20 cellular contexts compared by ENCODE assay signal in the genomic region with DNA sequence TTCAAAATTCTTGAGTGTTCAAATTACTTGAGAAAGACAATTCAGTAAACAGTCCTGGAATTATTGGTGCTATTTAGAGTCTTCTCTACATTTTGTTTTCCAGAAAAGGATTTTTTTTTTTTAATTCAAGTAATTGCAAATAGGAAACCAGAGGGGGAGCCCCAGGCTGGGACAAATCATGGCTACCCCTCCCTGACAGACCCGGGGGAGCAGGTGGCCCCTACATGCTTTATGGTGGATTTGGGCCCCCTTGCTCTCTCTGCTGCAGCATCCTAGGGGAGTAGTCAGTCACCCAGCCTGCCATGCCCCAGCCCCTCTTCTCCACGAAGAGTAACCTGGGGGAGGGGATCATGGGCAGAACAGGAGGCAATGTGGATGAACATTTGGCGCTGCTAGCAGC. TPM values are rescaled to one million over a fixed set of nuclear protein-coding genes. Genes with fewer than 3 reads are reported as not detected.
DNase-seq lines count a peak whose midpoint lies in the region; ATAC-seq and TF ChIP-seq lines count a peak whose summit lies in the region.
"Had no signal": no experiment of that assay in that cellular context is flagged by ENCODE, and none has a peak within 500 bp of the region (broad histone marks: within the 10 kb centered on the region; RNA-seq: fewer than 3 reads in every experiment).

No MANE protein-coding gene starts in this region.

- no peaks in the 10 kb centered on the region for H3K27me3 ChIP-seq in KMS-11 (ENCODE audit: insufficient read depth, low read depth)
- peaks cover 6% of the 10 kb centered on the region for H3K27me3 ChIP-seq in CD8-positive, alpha-beta memory T cell (ENCODE audit: insufficient read depth, low read length, poor library complexity, severe bottlenecking)
- H3K27me3 ChIP-seq: tibial nerve had no signal

- H3K36me3 ChIP-seq in KMS-11 (ENCODE audit: insufficient read depth), result no peaks in the 10 kb centered on the region
- no peaks in the 10 kb centered on the region for H3K36me3 ChIP-seq in CD8-positive, alpha-beta memory T cell (ENCODE audit: insufficient read depth, low read length)
- H3K36me3 ChIP-seq: left ventricle myocardium inferior, neutrophil, tibial nerve had no signal

- no peaks in the 10 kb centered on the region for H3K9me3 ChIP-seq in T-helper 17 cell (ENCODE audit: control insufficient read depth, low read length, poor library complexity, severe bottlenecking)
- H3K9me3 ChIP-seq in CD8-positive, alpha-beta memory T cell (ENCODE audit: low read length), result no peaks in the 10 kb centered on the region
- H3K9me3 ChIP-seq: left ventricle myocardium inferior, mucosa of descending colon, neutrophil, tibial nerve had no signal

- TF ChIP-seq CTCF in KMS-11 (conservative IDR thresholded peaks at IDR 0.05; ENCODE audit: low read depth, low read length), result peak; percentile 13; the same call in 1 of the 2 replicates

- intact Hi-C loops in activated CD4-positive, alpha-beta T cell treated with anti-CD3 and anti-CD28 coated beads for 36 hours (cut with DNase I, micrococcal nuclease), result no loop called here

- H3K4me1 Mint-ChIP-seq in activated CD4-positive, alpha-beta T cell treated with anti-CD3 and anti-CD28 coated beads for 36 hours, result peaks cover 34% of the 10 kb centered on the region
- H3K4me1 Mint-ChIP-seq in T-helper 17 cell, result peaks cover 21% of the 10 kb centered on the region
- peaks cover 46 to 75% (median 61%) of the 10 kb centered on the region in 3 donors for H3K4me1 Mint-ChIP-seq in naive B cell
- peaks cover 6 to 31% (median 14%) of the 10 kb centered on the region in 3 donors for H3K4me1 Mint-ChIP-seq in CD8-positive, alpha-beta memory T cell

- H3K4me3 Mint-ChIP-seq in activated CD4-positive, alpha-beta T cell treated with anti-CD3 and anti-CD28 coated beads for 36 hours, result peak overlapping the region; percentile 68
- H3K4me3 Mint-ChIP-seq in T-helper 17 cell (no peak overlapping the region), naive B cell (peak overlapping the region in 6 of 8 donors; percentile 6 to 81 (median 54))
- peak overlapping the region in 1 of 7 donors; percentile 76 for H3K4me3 Mint-ChIP-seq in CD8-positive, alpha-beta memory T cell
- H3K4me3 Mint-ChIP-seq: activated CD4-positive, alpha-beta memory T cell treated with anti-CD3 and anti-CD28 coated beads, Interleukin-2, amount 10 ng/mL, durations not matched to agents 7 days and 5 days had no signal

- H3K4me3 ChIP-seq in KMS-11 (IDR thresholded peaks at IDR 0.05; ENCODE audit: insufficient read depth, low read depth, low read length), result no peak overlapping the region
- no peak overlapping the region for H3K4me3 ChIP-seq in CD8-positive, alpha-beta memory T cell (ENCODE audit: low read length)
- H3K4me3 ChIP-seq: mucosa of descending colon had no signal

- no peak overlapping the region for H3K9ac ChIP-seq in KMS-11

- no peaks in the 10 kb centered on the region for H3K27me3 Mint-ChIP-seq in activated CD4-positive, alpha-beta T cell treated with anti-CD3 and anti-CD28 coated beads for 36 hours
- peaks cover 25% of the 10 kb centered on the region for H3K27me3 Mint-ChIP-seq in T-helper 17 cell
- no peaks in the 10 kb centered on the region for H3K27me3 Mint-ChIP-seq in naive B cell
- H3K27me3 Mint-ChIP-seq in CD8-positive, alpha-beta memory T cell, result peaks cover 13 to 18% of the 10 kb centered on the region in 2 donors

- DNase-seq in activated CD4-positive, alpha-beta T cell treated with anti-CD3 and anti-CD28 coated beads for 36 hours, result peak; percentile 41
- DNase-seq in activated CD4-positive, alpha-beta T cell treated with anti-CD3 and anti-CD28 coated beads, Interleukin-2, amount 50 U/mL, for 48 hours, result no peak
- DNase-seq in T-helper 17 cell (no peak), naive B cell (no peak), NCI-H2029 (lab: John Stamatoyannopoulos, UW) (no peak), retina (no peak)
- DNase-seq in CD8-positive, alpha-beta memory T cell, result no peak
- DNase-seq: activated CD4-positive, alpha-beta memory T cell treated with anti-CD3 and anti-CD28 coated beads, Interleukin-2, amount 10 ng/mL, durations not matched to agents 7 days and 5 days; CD4-positive, CD25-positive, alpha-beta regulatory T cell; left ventricle myocardium inferior; mucosa of descending colon; NCI-H1417; NCI-H774; RPMI8226 had no signal

- no peak overlapping the region for H3K27ac ChIP-seq in KMS-11
- no peak overlapping the region for H3K27ac ChIP-seq in CD8-positive, alpha-beta memory T cell (ENCODE audit: low read depth, low read length)
- H3K27ac ChIP-seq: left ventricle myocardium inferior, neutrophil had no signal

- H3K27ac Mint-ChIP-seq in activated CD4-positive, alpha-beta T cell treated with anti-CD3 and anti-CD28 coated beads for 36 hours, result no peak overlapping the region
- peak overlapping the region; percentile 53 for H3K27ac Mint-ChIP-seq in T-helper 17 cell
- peak overlapping the region in 4 of 6 donors; percentile 60 to 81 (median 64) for H3K27ac Mint-ChIP-seq in naive B cell
- H3K27ac Mint-ChIP-seq in CD8-positive, alpha-beta memory T cell, result peak overlapping the region in 2 of 8 donors; percentile 53 to 70
- H3K27ac Mint-ChIP-seq: activated CD4-positive, alpha-beta memory T cell treated with anti-CD3 and anti-CD28 coated beads, Interleukin-2, amount 10 ng/mL, durations not matched to agents 7 days and 5 days; activated T-helper 1 cell treated with anti-CD3 and anti-CD28 coated beads, Interleukin-12 subunit alpha, Interleukin-12 subunit beta, Interleukin-2, Interleukin-4 antibody, amounts not matched to agents 30 ng/mL and 10 ng/mL and 1 ng/mL, durations not matched to agents 14 hours and 24 hours and 36 hours; stimulated activated effector memory CD8-positive, alpha-beta T cell treated with anti-CD3 and anti-CD28 coated beads, Interleukin-12 subunit alpha, Interleukin-12 subunit beta, amount 100 ng/mL, for 72 hours had no signal

- peaks cover 8% of the 10 kb centered on the region for H3K4me1 ChIP-seq in KMS-11 (ENCODE audit: low read depth, poor library complexity, severe bottlenecking)
- peaks cover 19% of the 10 kb centered on the region for H3K4me1 ChIP-seq in CD8-positive, alpha-beta memory T cell (ENCODE audit: insufficient read depth, low read length)

- no peaks in the 10 kb centered on the region for H4K20me1 ChIP-seq in KMS-11 (ENCODE audit: insufficient read depth)

- POLR2A ChIA-PET in activated CD4-positive, alpha-beta T cell treated with anti-CD3 and anti-CD28 coated beads for 36 hours (lab: Charles Lee), result no interaction called here
- POLR2A ChIA-PET in CD8-positive, alpha-beta memory T cell (lab: Charles Lee), result no interaction called here

- H3K9me3 Mint-ChIP-seq in activated CD4-positive, alpha-beta T cell treated with anti-CD3 and anti-CD28 coated beads for 36 hours (ENCODE audit: low read depth), result no peaks in the 10 kb centered on the region
- H3K9me3 Mint-ChIP-seq in naive B cell, result no peaks in the 10 kb centered on the region
- no peaks in the 10 kb centered on the region for H3K9me3 Mint-ChIP-seq in CD8-positive, alpha-beta memory T cell
- H3K9me3 Mint-ChIP-seq: activated CD4-positive, alpha-beta memory T cell treated with anti-CD3 and anti-CD28 coated beads, Interleukin-2, amount 10 ng/mL, durations not matched to agents 7 days and 5 days; activated T-helper 1 cell treated with anti-CD3 and anti-CD28 coated beads, Interleukin-12 subunit alpha, Interleukin-12 subunit beta, Interleukin-2, Interleukin-4 antibody, amounts not matched to agents 30 ng/mL and 10 ng/mL and 1 ng/mL, durations not matched to agents 14 hours and 24 hours and 36 hours; CD4-positive, CD25-positive, alpha-beta regulatory T cell; stimulated activated effector memory CD8-positive, alpha-beta T cell treated with anti-CD3 and anti-CD28 coated beads, Interleukin-12 subunit alpha, Interleukin-12 subunit beta, amount 100 ng/mL, for 72 hours had no signal

- CTCF ChIA-PET in activated CD4-positive, alpha-beta T cell treated with anti-CD3 and anti-CD28 coated beads for 36 hours (lab: Charles Lee), result interaction anchor here (0.8 to 1.5 kb wide), 2 partner anchors 26 to 75 kb away, joined by 4 to 9 read pairs; no protein-coding TSS in a partner anchor
- CTCF ChIA-PET in CD8-positive, alpha-beta memory T cell (lab: Charles Lee), result no interaction called here

- H2AFZ ChIP-seq in KMS-11 (ENCODE audit: low read depth), result no peak overlapping the region

- H3K36me3 Mint-ChIP-seq in activated CD4-positive, alpha-beta T cell treated with anti-CD3 and anti-CD28 coated beads for 36 hours (ENCODE audit: low read depth), result no peaks in the 10 kb centered on the region
- peaks cover 3% of the 10 kb centered on the region for H3K36me3 Mint-ChIP-seq in T-helper 17 cell (ENCODE audit: low read depth)
- H3K36me3 Mint-ChIP-seq in naive B cell, result no peaks in the 10 kb centered on the region
- H3K36me3 Mint-ChIP-seq in CD8-positive, alpha-beta memory T cell, result peaks cover 0 to 3% (median 2%) of the 10 kb centered on the region in 3 donors
- H3K36me3 Mint-ChIP-seq: CD4-positive, CD25-positive, alpha-beta regulatory T cell had no signal

- ATAC-seq in activated CD4-positive, alpha-beta T cell treated with anti-CD3 and anti-CD28 coated beads for 36 hours, result no peak
- ATAC-seq in T-helper 17 cell, result no peak
- no peak for ATAC-seq in naive B cell (ENCODE audit: low read depth in 2 of 2)
- ATAC-seq: esophagus mucosa; mucosa of descending colon; stimulated activated effector memory CD8-positive, alpha-beta T cell treated with anti-CD3 and anti-CD28 coated beads, Interleukin-12 subunit alpha, Interleukin-12 subunit beta, amount 100 ng/mL, for 72 hours had no signal

- no peak overlapping the region for H3K4me2 ChIP-seq in KMS-11

- H3K79me2 ChIP-seq in KMS-11 (ENCODE audit: insufficient read depth, low read depth), result no peaks in the 10 kb centered on the region

RNA-seq across cellular contexts. Expression of a gene that starts 4.7 kb away (rescaled TPM):
- total RNA-seq in activated CD4-positive, alpha-beta T cell treated with anti-CD3 and anti-CD28 coated beads for 36 hours, result 1 to 10 TPM; 4.5 to 4.9 TPM
- total RNA-seq in T-helper 17 cell, result 1 to 10 TPM; 2.9 to 3.3 TPM
- 1 to 10 TPM; 3.7 to 8.8 (median 7.6) TPM for polyA plus RNA-seq in naive B cell (ENCODE audit: low read depth in 6 of 6)
- total RNA-seq in CD8-positive, alpha-beta memory T cell, result 1 to 10 TPM; 2.7 to 3.2 TPM
- polyA plus RNA-seq in CD8-positive, alpha-beta memory T cell, result 2.6 TPM

RNA-seq across cellular contexts. Expression of a gene that starts 4.8 kb away (rescaled TPM):
- 100 to 1,000 TPM; 103 to 119 TPM for total RNA-seq in activated CD4-positive, alpha-beta T cell treated with anti-CD3 and anti-CD28 coated beads for 36 hours
- total RNA-seq in T-helper 17 cell, result 10 to 100 TPM; 33.6 to 42.8 TPM
- 10 to 100 TPM; 40.8 to 79.4 (median 47.8) TPM for polyA plus RNA-seq in naive B cell (ENCODE audit: low read depth in 6 of 6)
- 10 to 100 TPM; 75.5 to 86.6 TPM for total RNA-seq in CD8-positive, alpha-beta memory T cell
- 55.5 TPM for polyA plus RNA-seq in CD8-positive, alpha-beta memory T cell

RNA-seq across cellular contexts. Expression of a gene that starts 25.0 kb away (rescaled TPM):
- total RNA-seq in activated CD4-positive, alpha-beta T cell treated with anti-CD3 and anti-CD28 coated beads for 36 hours, result 1 to 10 TPM; 1.8 to 2.5 TPM
- under 1 TPM; 0.37 to 0.57 TPM for total RNA-seq in T-helper 17 cell
- polyA plus RNA-seq in naive B cell (ENCODE audit: low read depth in 6 of 6), result 1 to 10 TPM in 4 of 6 donors, under 1 TPM in 1, not detected in 1; 0.97 to 2.1 (median 1.7) TPM
- 1 to 10 TPM; 1.1 to 1.4 TPM for total RNA-seq in CD8-positive, alpha-beta memory T cell
- 1.2 TPM for polyA plus RNA-seq in CD8-positive, alpha-beta memory T cell

RNA-seq across cellular contexts. Expression of a gene that starts 36.6 kb away (rescaled TPM):
- total RNA-seq in activated CD4-positive, alpha-beta T cell treated with anti-CD3 and anti-CD28 coated beads for 36 hours, result 100 to 1,000 TPM in 1 of 2 experiments, 10 to 100 TPM in 1; 78.1 to 132 TPM
- 10 to 100 TPM; 78.5 to 85.7 TPM for total RNA-seq in T-helper 17 cell
- polyA plus RNA-seq in naive B cell (ENCODE audit: low read depth in 6 of 6), result 10 to 100 TPM; 43.0 to 91.1 (median 60.2) TPM
- total RNA-seq in CD8-positive, alpha-beta memory T cell, result 100 to 1,000 TPM; 113 to 114 TPM
- polyA plus RNA-seq in CD8-positive, alpha-beta memory T cell, result 90.2 TPM

RNA-seq across cellular contexts. Expression of a gene that starts 38.2 kb away (rescaled TPM):
- 10 to 100 TPM; 24.2 to 25.6 TPM for total RNA-seq in activated CD4-positive, alpha-beta T cell treated with anti-CD3 and anti-CD28 coated beads for 36 hours
- 10 to 100 TPM; 35.1 to 45.2 TPM for total RNA-seq in T-helper 17 cell
- 10 to 100 TPM in 2 of 6 donors, 1 to 10 TPM in 4; 5.5 to 16.5 (median 8.3) TPM for polyA plus RNA-seq in naive B cell (ENCODE audit: low read depth in 6 of 6)
- total RNA-seq in CD8-positive, alpha-beta memory T cell, result 10 to 100 TPM; 44.1 to 44.3 TPM
- polyA plus RNA-seq in CD8-positive, alpha-beta memory T cell, result 7.6 TPM
